In genomic region chrX:11724122-11725017, GRCh38 we compare ENCODE assay signal across 8 cellular contexts. TPM values are rescaled to one million over a fixed set of nuclear protein-coding genes. Genes with fewer than 3 reads are reported as not detected.
DNase-seq lines count a peak whose midpoint lies in the region; ATAC-seq and TF ChIP-seq lines count a peak whose summit lies in the region.

No MANE protein-coding gene starts in this region.

- ATAC-seq in GM18907 (IDR thresholded peaks at IDR 0.05; ENCODE audit: unreplicated experiment) (peak; percentile 53), mucosa of descending colon (peak; percentile 33), HG02678 (IDR thresholded peaks at IDR 0.05; ENCODE audit: unreplicated experiment) (no peak), HG02884 (IDR thresholded peaks at IDR 0.05; ENCODE audit: unreplicated experiment) (no peak)

- intact Hi-C loops in Calu3 (cut with micrococcal nuclease; ENCODE audit: unreplicated experiment) (loop anchor here (1.0 kb wide), 1 partner anchor 191 kb away; no protein-coding TSS in a partner anchor), mucosa of descending colon (cut with DNase I, micrococcal nuclease) (no loop called here)

- no peaks in the 10 kb centered on the region for H3K4me1 ChIP-seq in mucosa of descending colon (ENCODE audit: low read depth)

- CTCF ChIA-PET in Calu3 (lab: Charles Lee) = no interaction called here

- no peaks in the 10 kb centered on the region for H3K4me1 Mint-ChIP-seq in Calu3 (ENCODE audit: low read depth, unreplicated experiment)

- H3K4me3 ChIP-seq in coronary artery (no peak overlapping the region), mucosa of descending colon (no peak overlapping the region)

- H3K4me3 Mint-ChIP-seq in Calu3 (ENCODE audit: low read depth, unreplicated experiment) = no peak overlapping the region

- no peaks in the 10 kb centered on the region for H3K9me3 Mint-ChIP-seq in Calu3 (ENCODE audit: low read depth, unreplicated experiment)

- no peak for TF ChIP-seq CTCF in Calu3 (IDR thresholded peaks at IDR 0.05; ENCODE audit: unreplicated experiment)
- TF ChIP-seq CTCF in coronary artery (IDR thresholded peaks at IDR 0.05) = peak; percentile 49
- no peak for TF ChIP-seq CTCF in mucosa of descending colon (IDR thresholded peaks at IDR 0.05)

- DNase-seq in Calu3 = peak; percentile 17
- DNase-seq in NCI-H82 (lab: John Stamatoyannopoulos, UW) = peak; percentile 30
- no peak for DNase-seq in coronary artery (ENCODE audit: low spot score)
- peak in 1 of 3 donors; percentile 4 for DNase-seq in mucosa of descending colon
- no peak for DNase-seq in 8988T

- H3K27ac ChIP-seq in coronary artery = no peak overlapping the region

- no peaks in the 10 kb centered on the region for H3K27me3 Mint-ChIP-seq in Calu3 (ENCODE audit: unreplicated experiment)

- no peak overlapping the region for H3K27ac Mint-ChIP-seq in Calu3 (ENCODE audit: unreplicated experiment)

- no peaks in the 10 kb centered on the region for H3K36me3 ChIP-seq in mucosa of descending colon (ENCODE audit: low read depth)

- no TSS peak for BruUV-seq in Calu3 (replicated peaks; lab: Mats Ljungman, UMichigan)

- H3K36me3 Mint-ChIP-seq in Calu3 (ENCODE audit: insufficient read depth, unreplicated experiment) = no peaks in the 10 kb centered on the region

- H3K9me3 ChIP-seq in mucosa of descending colon = no peaks in the 10 kb centered on the region

RNA-seq across cellular contexts. Expression of gene MSL3, which starts 33.7 kb away (rescaled TPM):
- total RNA-seq in Calu3 (2022) (24.0 and 30.7 TPM in 2 replicates), mucosa of descending colon (10 to 100 TPM; 17.2 to 25.3 (median 19.5) TPM)

RNA-seq across cellular contexts. Expression of gene ARHGAP6, which starts 58.6 kb away (rescaled TPM):
- total RNA-seq in Calu3 (2022) (not detected in 2 replicates), mucosa of descending colon (10 to 100 TPM in 1 of 3 donors, 1 to 10 TPM in 2; 2.2 to 41.5 (median 4.4) TPM)

Comparison
In these comparisons a context has a peak if more than half of its experiments do, and no peak if none do; other contexts are left out.
1. DNase-seq: peak in Calu3 (single experiment) and NCI-H82 (single experiment); none in coronary artery (single experiment) and 8988T (single experiment).
2. ATAC-seq: peak in GM18907 (single experiment) and mucosa of descending colon (single experiment); none in HG02678 (single experiment) and HG02884 (single experiment).